In the genomic region with DNA sequence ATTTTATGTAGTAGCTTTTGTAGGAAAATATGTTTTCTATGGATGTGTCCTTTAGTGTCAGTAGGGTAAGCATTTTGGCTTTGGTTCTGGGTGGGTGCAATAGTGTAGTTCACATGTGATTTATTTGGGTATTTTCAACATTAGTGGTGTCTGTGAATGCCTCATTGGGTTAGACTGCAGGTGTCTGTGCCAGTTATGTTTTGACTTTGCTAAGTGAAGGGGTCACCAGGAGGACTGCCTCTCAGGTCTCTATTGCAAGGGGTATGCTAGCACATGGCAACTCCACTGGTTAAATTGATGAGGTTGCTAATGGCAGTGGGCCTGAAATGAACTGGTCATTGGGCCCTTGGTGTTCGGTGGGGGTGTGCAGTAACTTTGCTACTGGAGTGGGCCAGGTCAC, we compare ENCODE assay signal across 17 cellular contexts.
A peak's percentile ranks its signal among the peaks of the same experiment; 100 is the strongest.
DNase-seq lines count a peak whose midpoint lies in the region; ATAC-seq and TF ChIP-seq lines count a peak whose summit lies in the region.
"Had no signal": no experiment of that assay in that cellular context is flagged by ENCODE, and none has a peak within 500 bp of the region (broad histone marks: within the 10 kb centered on the region; RNA-seq: fewer than 3 reads in every experiment).

No MANE protein-coding gene starts in this region.

- no peak for TF ChIP-seq CTCF in GM12865 (IDR thresholded peaks at IDR 0.05; ENCODE audit: insufficient read depth, low read depth, low read length, missing control alignments)
- TF ChIP-seq CTCF in endothelial cell (IDR thresholded peaks at IDR 0.05; ENCODE audit: unreplicated experiment) = no peak
- no peak for TF ChIP-seq CTCF in HFFc6 (IDR thresholded peaks at IDR 0.05)

- H3K4me1 Mint-ChIP-seq in endothelial cell (ENCODE audit: unreplicated experiment) (peaks cover 12% of the 10 kb centered on the region), HFFc6 (ENCODE audit: low read depth) (no peaks in the 10 kb centered on the region)
- H3K4me1 Mint-ChIP-seq in effector memory CD8-positive, alpha-beta T cell (ENCODE audit: low read depth in 2 of 2) = no peaks in the 10 kb centered on the region
- H3K4me1 Mint-ChIP-seq: CD4-positive, CD25-positive, alpha-beta regulatory T cell had no signal

- no peak overlapping the region for H3K4me3 ChIP-seq in GM12865 (ENCODE audit: low read depth, low read length)
- H3K4me3 ChIP-seq: BLaER1 treated with 17β-estradiol and CSF1 and Interleukin-3, amounts not matched to agents 10 nM and 100 nM had no signal

- no peaks in the 10 kb centered on the region for H3K27me3 Mint-ChIP-seq in endothelial cell (ENCODE audit: unreplicated experiment)
- no peaks in the 10 kb centered on the region for H3K27me3 Mint-ChIP-seq in HFFc6 (ENCODE audit: insufficient read depth)
- H3K27me3 Mint-ChIP-seq in effector memory CD8-positive, alpha-beta T cell = no peaks in the 10 kb centered on the region
- H3K27me3 Mint-ChIP-seq: CD4-positive, CD25-positive, alpha-beta regulatory T cell had no signal

- DNase-seq in GM12865 (ENCODE audit: low read depth) (peak; percentile 7), endothelial cell (ENCODE audit: low spot score) (no peak), HFFc6 (no peak)
- no peak for DNase-seq in effector memory CD8-positive, alpha-beta T cell
- DNase-seq: ACHN; CD4-positive, CD25-positive, alpha-beta regulatory T cell; DMS153; DMS79 treated with DMSO at 0.1 percent for 48 hours; EL; IMR-90; Kasumi-1; KBM-7 had no signal

- H3K27ac Mint-ChIP-seq in endothelial cell (ENCODE audit: unreplicated experiment) (peak overlapping the region; percentile 38), HFFc6 (no peak overlapping the region)
- no peak overlapping the region for H3K27ac Mint-ChIP-seq in effector memory CD8-positive, alpha-beta T cell
- H3K27ac Mint-ChIP-seq: CD4-positive, CD25-positive, alpha-beta regulatory T cell had no signal

- no peaks in the 10 kb centered on the region for H3K9me3 Mint-ChIP-seq in endothelial cell (ENCODE audit: unreplicated experiment)
- peaks cover 28% of the 10 kb centered on the region for H3K9me3 Mint-ChIP-seq in HFFc6
- peaks cover 9 to 14% of the 10 kb centered on the region in 2 donors for H3K9me3 Mint-ChIP-seq in effector memory CD8-positive, alpha-beta T cell

- H3K36me3 Mint-ChIP-seq in endothelial cell (ENCODE audit: low read depth, unreplicated experiment) = no peaks in the 10 kb centered on the region
- no peaks in the 10 kb centered on the region for H3K36me3 Mint-ChIP-seq in HFFc6 (ENCODE audit: low read depth)
- H3K36me3 Mint-ChIP-seq in effector memory CD8-positive, alpha-beta T cell (ENCODE audit: insufficient read depth) = no peaks in the 10 kb centered on the region
- H3K36me3 Mint-ChIP-seq: CD4-positive, CD25-positive, alpha-beta regulatory T cell had no signal

- ATAC-seq in GM18870 (IDR thresholded peaks at IDR 0.05; ENCODE audit: unreplicated experiment) (peak; percentile 41), HG02623 (IDR thresholded peaks at IDR 0.05; ENCODE audit: unreplicated experiment) (peak; percentile 43), HG02870 (IDR thresholded peaks at IDR 0.05; ENCODE audit: unreplicated experiment) (no peak)
- ATAC-seq in effector memory CD8-positive, alpha-beta T cell (replicated peaks) = no peak
- ATAC-seq: HCT116 had no signal

- H3K4me3 Mint-ChIP-seq in endothelial cell (ENCODE audit: unreplicated experiment) (no peak overlapping the region), HFFc6 (no peak overlapping the region)
- H3K4me3 Mint-ChIP-seq in effector memory CD8-positive, alpha-beta T cell = no peak overlapping the region
- H3K4me3 Mint-ChIP-seq: CD4-positive, CD25-positive, alpha-beta regulatory T cell had no signal

Comparison
In these comparisons a context has a peak if more than half of its experiments do, and no peak if none do; other contexts are left out.
1. ATAC-seq: peak in GM18870 (single experiment) and HG02623 (single experiment); none in effector memory CD8-positive, alpha-beta T cell (single experiment) and HG02870 (single experiment).